Comparison of ENCODE assay signal across 15 cellular contexts in the genomic region with DNA sequence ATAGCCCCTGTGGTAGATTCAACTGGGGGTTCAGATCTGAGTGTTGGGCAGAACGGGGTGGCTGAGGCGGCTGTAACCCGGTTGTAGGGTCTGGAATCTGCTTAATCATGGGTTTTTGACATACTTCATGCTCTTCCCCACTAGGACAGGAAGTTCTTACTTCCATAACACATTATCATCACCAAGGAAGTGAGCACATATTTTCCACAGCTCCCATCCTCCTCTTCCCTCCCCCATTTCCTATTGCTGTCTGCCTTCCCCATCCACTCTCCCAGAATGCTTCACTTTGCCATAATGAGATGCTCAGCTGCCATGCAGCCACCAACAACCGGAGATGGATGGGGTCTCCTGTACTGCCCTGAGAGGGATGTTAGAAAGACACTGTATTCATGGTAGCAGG. TPM values are rescaled to one million over a fixed set of nuclear protein-coding genes. Genes with fewer than 3 reads are reported as not detected.
A peak's percentile ranks its signal among the peaks of the same experiment; 100 is the strongest.
DNase-seq lines count a peak whose midpoint lies in the region; ATAC-seq, FAIRE-seq and TF ChIP-seq lines count a peak whose summit lies in the region.
"Had no signal": no experiment of that assay in that cellular context is flagged by ENCODE, and none has a peak within 500 bp of the region (broad histone marks: within the 10 kb centered on the region; RNA-seq: fewer than 3 reads in every experiment).

No MANE protein-coding gene starts in this region.

- H2AFZ ChIP-seq in IMR-90 (replicated peaks; ENCODE audit: low read length, poor library complexity): peak overlapping the region; percentile 72
- H2AFZ ChIP-seq in K562 (ENCODE audit: low read depth, low read length): peak overlapping the region; percentile 74
- peak overlapping the region; percentile 38 for H2AFZ ChIP-seq in osteoblast (ENCODE audit: low read length)

- H4K91ac ChIP-seq in IMR-90 (ENCODE audit: insufficient read depth, low read depth, low read length): no peak overlapping the region

- in situ Hi-C loops in IMR-90 (cut with MboI; ENCODE audit: low sequenced_read_pairs): no loop called here
- in situ Hi-C loops in K562 (cut with MboI): no loop called here

- no peak overlapping the region for H3K14ac ChIP-seq in IMR-90 (replicated peaks; ENCODE audit: low read depth, low read length)

- no peak overlapping the region for H2BK5ac ChIP-seq in IMR-90 (ENCODE audit: low read depth, low read length, poor library complexity, severe bottlenecking)

- H2AK5ac ChIP-seq in IMR-90 (ENCODE audit: low read depth, low read length): no peak overlapping the region

- no peak overlapping the region for H3K56ac ChIP-seq in IMR-90 (ENCODE audit: extremely low read depth, insufficient read depth, low read length)

- no peak overlapping the region for H3K18ac ChIP-seq in IMR-90 (ENCODE audit: low read depth, low read length)

- TF ChIP-seq EP300 in K562 (IDR thresholded peaks at IDR 0.05; ENCODE audit: low read length) (no peak), sigmoid colon (IDR thresholded peaks at IDR 0.05) (no peak)

- no peak for FAIRE-seq in K562 (lab: Jason Lieb, UNC)

- no peaks in the 10 kb centered on the region for H3K36me3 ChIP-seq in IMR-90 (ENCODE audit: control insufficient read depth, insufficient read depth, low read length)
- H3K36me3 ChIP-seq in K562 (ENCODE audit: control insufficient read depth, insufficient read depth, low read length): no peaks in the 10 kb centered on the region
- H3K36me3 ChIP-seq in osteoblast (ENCODE audit: insufficient read depth, low read length): no peaks in the 10 kb centered on the region
- H3K36me3 ChIP-seq in sigmoid colon: no peaks in the 10 kb centered on the region
- H3K36me3 ChIP-seq: transverse colon had no signal

- H3K4me2 ChIP-seq in IMR-90 (ENCODE audit: low read depth, low read length) (no peak overlapping the region), K562 (ENCODE audit: insufficient read depth, low read length) (no peak overlapping the region), osteoblast (ENCODE audit: insufficient read depth, low read length) (no peak overlapping the region)

- no peak overlapping the region for H4K8ac ChIP-seq in IMR-90 (ENCODE audit: low read depth in 2 of 2, low read length in 2 of 2)

- POLR2A ChIA-PET in IMR-90 (lab: Charles Lee; ENCODE audit: unreplicated experiment): no interaction called here
- POLR2A ChIA-PET in K562 (lab: Yijun Ruan, JAX): interaction anchor here (0.9 kb wide), 1 partner anchor 8 kb away, joined by 3 read pairs; no protein-coding TSS in a partner anchor

- no peaks in the 10 kb centered on the region for H3K9me3 ChIP-seq in IMR-90 (ENCODE audit: control insufficient read depth, insufficient read depth, low read length)
- no peaks in the 10 kb centered on the region; the same call in 1 of the 2 replicates for H3K9me3 ChIP-seq in K562 (replicated peaks; ENCODE audit: control insufficient read depth, insufficient read depth, low read depth, low read length)
- no peaks in the 10 kb centered on the region for H3K9me3 ChIP-seq in osteoblast (ENCODE audit: low read depth, low read length)
- no peaks in the 10 kb centered on the region for H3K9me3 ChIP-seq in sigmoid colon
- H3K9me3 ChIP-seq: transverse colon had no signal

- peak; percentile 18 for ATAC-seq in IMR-90 (ENCODE audit: low read depth)
- ATAC-seq in K562: peak; percentile 46
- ATAC-seq in HG03520 (IDR thresholded peaks at IDR 0.05; ENCODE audit: unreplicated experiment): no peak
- ATAC-seq: activated T-helper 17 cell treated with anti-CD3 and anti-CD28 coated beads, Interleukin-2, amount 50 U/mL, for 72 hours had no signal

- peaks cover 1% of the 10 kb centered on the region; the same call in 1 of the 2 replicates for H3K4me1 ChIP-seq in IMR-90 (ENCODE audit: control insufficient read depth, insufficient read depth, low read length)
- H3K4me1 ChIP-seq in K562 (replicated peaks in 1 of 2; ENCODE audit: control insufficient read depth in 2 of 2, insufficient read depth in 2 of 2, low read length in 2 of 2): peaks cover 0 to 3% of the 10 kb centered on the region in 2 experiments; a peak in 1 of 5 replicates
- peaks cover 5% of the 10 kb centered on the region for H3K4me1 ChIP-seq in osteoblast (ENCODE audit: insufficient read depth, low read length)
- no peaks in the 10 kb centered on the region for H3K4me1 ChIP-seq in sigmoid colon
- H3K4me1 ChIP-seq: transverse colon had no signal

- no peak overlapping the region for H2AK9ac ChIP-seq in IMR-90 (replicated peaks; ENCODE audit: low read depth, low read length, poor library complexity)

- no peaks in the 10 kb centered on the region for H3K79me1 ChIP-seq in IMR-90 (ENCODE audit: low read depth in 1 of 2, low read length in 2 of 2)

- H3K79me2 ChIP-seq in K562 (ENCODE audit: control insufficient read depth, insufficient read depth, low read length) (no peaks in the 10 kb centered on the region), osteoblast (ENCODE audit: insufficient read depth, low read length) (no peaks in the 10 kb centered on the region)

- H3K27ac ChIP-seq in IMR-90 (ENCODE audit: insufficient read depth, low read length) (no peak overlapping the region), K562 (ENCODE audit: extremely low read depth, low read depth, low read length) (no peak overlapping the region), osteoblast (ENCODE audit: low read depth, low read length) (no peak overlapping the region), sigmoid colon (no peak overlapping the region)
- H3K27ac ChIP-seq: transverse colon had no signal

- H3K9me1 ChIP-seq in IMR-90 (ENCODE audit: insufficient read depth, low read length) (no peaks in the 10 kb centered on the region), K562 (ENCODE audit: control insufficient read depth, insufficient read depth, low read length) (no peaks in the 10 kb centered on the region)

- TF ChIP-seq CTCF in IMR-90 (conservative IDR thresholded peaks at IDR 0.05; ENCODE audit: low read depth, low read length) (no peak), K562 (IDR thresholded peaks at IDR 0.05 in 2 of 3, conservative IDR thresholded peaks at IDR 0.05 in 1 of 3; ENCODE audit: insufficient read depth in 2 of 3, low read depth in 1 of 3, low read length in 3 of 3) (no peak), osteoblast (IDR thresholded peaks at IDR 0.05; ENCODE audit: extremely low read depth, low read depth, low read length) (no peak), sigmoid colon (IDR thresholded peaks at IDR 0.05) (no peak)

- intact Hi-C loops in IMR-90 (cut with micrococcal nuclease) (no loop called here), K562 (cut with micrococcal nuclease) (no loop called here), sigmoid colon (cut with DNase I) (no loop called here)

- peak overlapping the region; percentile 5 for H3K27ac Mint-ChIP-seq in activated T-cell treated with anti-CD3 and anti-CD28 coated beads, Interleukin-2, amount 50 U/mL, for 24 hours
- H3K27ac Mint-ChIP-seq: activated T-helper 17 cell treated with anti-CD3 and anti-CD28 coated beads, Interleukin-2, amount 50 U/mL, for 72 hours; immature natural killer cell had no signal

- TF ChIP-seq POLR2A in IMR-90 (IDR thresholded peaks at IDR 0.05; ENCODE audit: low read depth, low read length): no peak
- TF ChIP-seq POLR2A in K562 (conservative IDR thresholded peaks at IDR 0.05): no peak
- TF ChIP-seq POLR2A in sigmoid colon (IDR thresholded peaks at IDR 0.05): no peak

- H4K20me1 ChIP-seq in IMR-90 (ENCODE audit: insufficient read depth, low read length): no peaks in the 10 kb centered on the region
- no peaks in the 10 kb centered on the region for H4K20me1 ChIP-seq in K562 (replicated peaks; ENCODE audit: control insufficient read depth, insufficient read depth, low read length)
- H4K20me1 ChIP-seq in osteoblast (ENCODE audit: insufficient read depth, low read length): no peaks in the 10 kb centered on the region

- H3K4me3 ChIP-seq in IMR-90 (ENCODE audit: insufficient read depth, low read depth, low read length) (no peak overlapping the region), K562 (no peak overlapping the region), osteoblast (ENCODE audit: insufficient read depth, low read length) (no peak overlapping the region), sigmoid colon (no peak overlapping the region)
- H3K4me3 ChIP-seq: transverse colon had no signal

- no peaks in the 10 kb centered on the region; the same call in 1 of the 2 replicates for H3K27me3 ChIP-seq in IMR-90 (ENCODE audit: control insufficient read depth, insufficient read depth, low read length)
- H3K27me3 ChIP-seq in K562 (ENCODE audit: control insufficient read depth in 2 of 2, insufficient read depth in 2 of 2, low read length in 2 of 2): peaks cover 2 to 3% of the 10 kb centered on the region in 2 experiments; a peak in 1 of 5 replicates
- no peaks in the 10 kb centered on the region for H3K27me3 ChIP-seq in osteoblast (ENCODE audit: insufficient read depth, low read length)
- no peaks in the 10 kb centered on the region for H3K27me3 ChIP-seq in sigmoid colon
- H3K27me3 ChIP-seq: transverse colon had no signal

- no TSS peak for BruUV-seq in IMR-90 (replicated peaks; lab: Mats Ljungman, UMichigan)
- BruUV-seq in K562 (replicated peaks; lab: Mats Ljungman, UMichigan): no TSS peak

- CTCF ChIA-PET in IMR-90 (lab: Yijun Ruan, JAX): no interaction called here
- CTCF ChIA-PET in K562 (lab: Yijun Ruan, JAX; ENCODE audit: low intra/inter-chr PET ratio): no interaction called here

- peaks cover 6% of the 10 kb centered on the region for H3K4me1 Mint-ChIP-seq in activated T-cell treated with anti-CD3 and anti-CD28 coated beads, Interleukin-2, amount 50 U/mL, for 24 hours (ENCODE audit: low read depth)
- H3K4me1 Mint-ChIP-seq: activated T-helper 17 cell treated with anti-CD3 and anti-CD28 coated beads, Interleukin-2, amount 50 U/mL, for 72 hours; immature natural killer cell had no signal

- dilution Hi-C loops in IMR-90 (cut with HindIII; ENCODE audit: low sequenced_read_pairs, unreplicated experiment): no loop called here

- H2BK120ac ChIP-seq in IMR-90 (ENCODE audit: low read depth, low read length): no peak overlapping the region

- H3K9ac ChIP-seq in IMR-90 (ENCODE audit: low read depth, low read length) (no peak overlapping the region), K562 (ENCODE audit: insufficient read depth in 1 of 2, low read depth in 2 of 2, low read length in 2 of 2) (no peak overlapping the region)

- no CpG with 5 or more reads among the region's 4 CpGs for WGBS in IMR-90 (ENCODE audit: extremely low coverage in 2 of 2, insufficient read length in 1 of 2), 2 experiments
- 29% methylated on average over 4 of the region's 4 CpGs for WGBS in K562 (ENCODE audit: insufficient coverage, low coverage, missing lambda C conversion rate)
- WGBS in sigmoid colon, 2 donors: 73 to 79% methylated on average over 4 of the region's 4 CpGs

- H3K27me3 Mint-ChIP-seq in activated T-cell treated with anti-CD3 and anti-CD28 coated beads, Interleukin-2, amount 50 U/mL, for 24 hours: no peaks in the 10 kb centered on the region

- H3K4me3 Mint-ChIP-seq in activated T-cell treated with anti-CD3 and anti-CD28 coated beads, Interleukin-2, amount 50 U/mL, for 24 hours: no peak overlapping the region
- H3K4me3 Mint-ChIP-seq: activated T-helper 17 cell treated with anti-CD3 and anti-CD28 coated beads, Interleukin-2, amount 50 U/mL, for 72 hours; immature natural killer cell had no signal

- no peak overlapping the region for H2BK15ac ChIP-seq in IMR-90 (ENCODE audit: low read depth, low read length)

- no peak for TF ChIP-seq RAD21 in IMR-90 (IDR thresholded peaks at IDR 0.05; ENCODE audit: low read length)
- TF ChIP-seq RAD21 in K562 (CRISPR knock-in tag; conservative IDR thresholded peaks at IDR 0.05 in 1 of 2, IDR thresholded peaks at IDR 0.05 in 1 of 2): no peak

- no peak overlapping the region for H2BK20ac ChIP-seq in IMR-90 (ENCODE audit: low read depth, low read length)

- no peak overlapping the region for H3K4ac ChIP-seq in IMR-90 (ENCODE audit: low read depth, low read length)

- no peaks in the 10 kb centered on the region for H3K9me3 Mint-ChIP-seq in activated T-cell treated with anti-CD3 and anti-CD28 coated beads, Interleukin-2, amount 50 U/mL, for 24 hours
- H3K9me3 Mint-ChIP-seq: activated T-helper 17 cell treated with anti-CD3 and anti-CD28 coated beads, Interleukin-2, amount 50 U/mL, for 72 hours; immature natural killer cell had no signal

- no peaks in the 10 kb centered on the region for H3K36me3 Mint-ChIP-seq in activated T-cell treated with anti-CD3 and anti-CD28 coated beads, Interleukin-2, amount 50 U/mL, for 24 hours (ENCODE audit: low read depth)
- H3K36me3 Mint-ChIP-seq: immature natural killer cell had no signal

- no peak for DNase-seq in activated T-cell treated with anti-CD3 and anti-CD28 coated beads, Interleukin-2, amount 50 U/mL, for 24 hours
- DNase-seq in activated T-cell treated with anti-CD3 and anti-CD28 coated beads for 4 hours (no peak), IMR-90 (no peak), K562 (ENCODE audit: extremely low read depth in 1 of 4, low spot score in 3 of 4) (peak in 1 of 4 experiments; percentile 8), osteoblast (ENCODE audit: insufficient read length, low spot score, missing footprints) (no peak), sigmoid colon (no peak), DMS79 treated with DMSO at 0.1 percent for 48 hours (lab: John Stamatoyannopoulos, UW) (no peak)
- DNase-seq: activated CD4-positive, alpha-beta T cell treated with anti-CD3 and anti-CD28 coated beads, Interleukin-2, amount 50 U/mL, for 1 hour; effector CD8-positive, alpha-beta T cell; immature natural killer cell; NCI-H1092 treated with DMSO at 0.1 percent for 48 hours; NCI-H345; transverse colon had no signal

- H3K23ac ChIP-seq in IMR-90 (ENCODE audit: low read depth, low read length): no peak overlapping the region

- no peak overlapping the region for H4K5ac ChIP-seq in IMR-90 (ENCODE audit: low read depth, low read length)

RNA-seq across cellular contexts. Expression of a gene that starts 6.4 kb away (rescaled TPM):
- total RNA-seq in IMR-90 (2012; rRNA removed) (37.8 and 44.3 TPM in 2 replicates), K562 (2014; rRNA removed) (15.1 and 17.1 TPM in 2 replicates), K562 (2014; rRNA removed; fragmentation: Illumina TruSeq; extraction: Trizol) (28.8 and 31.3 TPM in 2 replicates), K562 (2015; rRNA removed; fragmentation: Illumina TruSeq; extraction: Trizol) (23.0 TPM in 2 replicates), K562 (2021) (33.5 and 35.3 TPM in 2 replicates), osteoblast (58.6 and 60.4 TPM in 2 replicates), sigmoid colon (10 to 100 TPM; 48.6 to 76.2 (median 62.3) TPM)
- polyA plus RNA-seq in IMR-90 (2012; rRNA removed) (28.4 and 31.0 TPM in 2 replicates), K562 (2011; rRNA removed) (61.0 and 73.5 TPM in 2 replicates), K562 (2014; fragmentation: Illumina TruSeq; extraction: Trizol) (20.5 and 22.8 TPM in 2 replicates), K562 (2014; fragmentation: Nextera tagmentation; extraction: Ambion mirVana) (10 to 100 TPM; 17.0 TPM), K562 (2014; rRNA removed) (27.0 and 32.0 TPM in 2 replicates), sigmoid colon (10 to 100 TPM in 1 of 3 donors, 1 to 10 TPM in 2; 9.6 to 10.7 (median 9.9) TPM)
- 6.4 and 8.3 TPM in 2 replicates for polyA plus RNA-seq in IMR-90 (2012; cell fraction: cytosol; rRNA removed)
- 20.8 and 158 TPM in 2 replicates for polyA plus RNA-seq in IMR-90 (2012; cell fraction: nucleus; rRNA removed; ENCODE audit: low replicate concordance)
- total RNA-seq in K562 (2011; cell fraction: chromatin; rRNA removed; ENCODE audit: low replicate concordance): 80.2 and 176 TPM in 2 replicates
- 38.9 and 51.6 TPM in 2 replicates for total RNA-seq in K562 (2011; cell fraction: nucleolus; rRNA removed)
- total RNA-seq in K562 (2011; cell fraction: nucleoplasm; rRNA removed): 69.4 and 90.5 TPM in 2 replicates
- polyA plus RNA-seq in K562 (2011; cell fraction: cytosol; rRNA removed): 21.4 and 24.4 TPM in 2 replicates
- polyA plus RNA-seq in K562 (2011; cell fraction: nucleus; rRNA removed): 195 and 229 TPM in 2 replicates
- polyA plus RNA-seq in K562 (2012): 18.7 and 19.5 TPM in 2 replicates
- 100 and 104 TPM in 2 replicates for polyA minus RNA-seq in K562 (2011; rRNA and poly(A)+ RNA removed)
- 14.4 and 32.4 TPM in 2 replicates for polyA minus RNA-seq in K562 (2011; cell fraction: cytosol; rRNA and poly(A)+ RNA removed)
- polyA minus RNA-seq in K562 (2011; cell fraction: nucleus; rRNA and poly(A)+ RNA removed): 74.2 and 101 TPM in 2 replicates
